In the genomic region with DNA sequence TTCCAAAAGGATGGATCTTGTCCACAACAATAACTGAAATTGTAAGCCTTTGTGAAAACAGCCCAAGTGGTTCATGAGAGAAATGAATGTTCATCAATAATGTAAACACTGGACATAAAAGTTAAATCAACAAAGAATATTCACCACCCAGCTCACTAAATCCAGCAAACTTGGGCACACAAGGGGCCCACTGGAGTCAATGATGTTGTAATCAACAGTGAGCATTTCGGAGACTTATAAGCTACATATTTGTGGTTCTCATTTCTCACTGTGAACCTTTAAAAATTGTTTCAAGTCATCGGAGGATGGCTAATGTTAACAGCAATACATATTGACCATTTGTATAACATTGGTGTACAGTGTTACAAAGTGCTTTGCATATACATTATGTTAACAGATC, we compare ENCODE assay signal across 27 cellular contexts.
DNase-seq lines count a peak whose midpoint lies in the region; ATAC-seq and TF ChIP-seq lines count a peak whose summit lies in the region.
"Had no signal": no experiment of that assay in that cellular context is flagged by ENCODE, and none has a peak within 500 bp of the region (broad histone marks: within the 10 kb centered on the region; RNA-seq: fewer than 3 reads in every experiment).

No MANE protein-coding gene starts in this region.

- H3K27me3 Mint-ChIP-seq in HFFc6 (ENCODE audit: insufficient read depth) = peaks cover 7% of the 10 kb centered on the region
- H3K27me3 Mint-ChIP-seq: natural killer cell treated with Interleukin-12 subunit alpha and Interleukin-12 subunit beta and Interleukin-15 and Interleukin-18, amount 100 ng/mL, for 72 hours had no signal

- H3K9me3 ChIP-seq in left lung (no peaks in the 10 kb centered on the region), tibial artery (no peaks in the 10 kb centered on the region)
- H3K9me3 ChIP-seq: adrenal gland, heart right ventricle, pancreas, Peyer's patch, testis had no signal

- no peak overlapping the region for H3K4me3 Mint-ChIP-seq in HFFc6
- H3K4me3 Mint-ChIP-seq: natural killer cell treated with Interleukin-12 subunit alpha and Interleukin-12 subunit beta and Interleukin-15 and Interleukin-18, amount 100 ng/mL, for 72 hours had no signal

- peak overlapping the region; percentile 65; the same call in 1 of the 2 replicates for H3K27ac Mint-ChIP-seq in HFFc6
- H3K27ac Mint-ChIP-seq: natural killer cell treated with Interleukin-12 subunit alpha and Interleukin-12 subunit beta and Interleukin-15 and Interleukin-18, amount 100 ng/mL, for 72 hours had no signal

- H3K27me3 ChIP-seq in left lung = no peaks in the 10 kb centered on the region
- no peaks in the 10 kb centered on the region for H3K27me3 ChIP-seq in tibial artery
- H3K27me3 ChIP-seq: adrenal gland, heart right ventricle, pancreas, Peyer's patch, testis had no signal

- H3K9me3 Mint-ChIP-seq in HFFc6 = no peaks in the 10 kb centered on the region
- H3K9me3 Mint-ChIP-seq: natural killer cell treated with Interleukin-12 subunit alpha and Interleukin-12 subunit beta and Interleukin-15 and Interleukin-18, amount 100 ng/mL, for 72 hours had no signal

- intact Hi-C loops in left lung (cut with DNase I) (no loop called here), tibial artery (cut with DNase I; ENCODE audit: low total_unique reads) (no loop called here)

- H3K4me1 ChIP-seq in left lung (peaks cover 26 to 31% of the 10 kb centered on the region in 2 donors), tibial artery (peaks cover 5 to 77% (median 43%) of the 10 kb centered on the region in 4 donors)

- peaks cover 24% of the 10 kb centered on the region for H3K36me3 Mint-ChIP-seq in HFFc6 (ENCODE audit: low read depth)
- H3K36me3 Mint-ChIP-seq: natural killer cell treated with Interleukin-12 subunit alpha and Interleukin-12 subunit beta and Interleukin-15 and Interleukin-18, amount 100 ng/mL, for 72 hours had no signal

- DNase-seq in HFFc6 (no peak), caudate nucleus (lab: John Stamatoyannopoulos, UW) (no peak), left lung (no peak), tibial artery (no peak), ecto neural progenitor cell (ENCODE audit: low spot score) (no peak), EL (no peak)
- DNase-seq: activated CD4-positive, alpha-beta T cell treated with anti-CD3 and anti-CD28 coated beads, Interleukin-2, amount 50 U/mL, for 48 hours; activated naive CD4-positive, alpha-beta T cell treated with Interleukin-2 at 50 U/mL for 16 hours; adrenal gland; DMS153; H7; heart right ventricle; Karpas-422; kidney glomerular epithelial cell; NCI-H1417 treated with DMSO at 0.1 percent for 48 hours; NCI-H2081 treated with DMSO at 0.1 percent for 48 hours; Peyer's patch; SIG-M5; stimulated activated naive CD4-positive, alpha-beta T cell treated with Interleukin-2 at 50 U/mL for 16 hours; testis had no signal

- ATAC-seq in left lung (no peak), GM19455 (IDR thresholded peaks at IDR 0.05; ENCODE audit: unreplicated experiment) (no peak)
- ATAC-seq: activated CD4-positive, CD25-positive, alpha-beta regulatory T cell treated with anti-CD3 and anti-CD28 coated beads, Interleukin-2, amount 50 U/mL, for 24 hours; esophagus mucosa; GM12878; natural killer cell treated with Interleukin-12 subunit alpha and Interleukin-12 subunit beta and Interleukin-15 and Interleukin-18, amount 100 ng/mL, for 72 hours had no signal

- H3K4me3 ChIP-seq in left lung (no peak overlapping the region), tibial artery (no peak overlapping the region)
- H3K4me3 ChIP-seq: Peyer's patch, skin epidermis, testis had no signal

- TF ChIP-seq CTCF in HFFc6 (IDR thresholded peaks at IDR 0.05) = no peak
- TF ChIP-seq CTCF in left lung (IDR thresholded peaks at IDR 0.05) = no peak
- TF ChIP-seq CTCF in tibial artery (IDR thresholded peaks at IDR 0.05) = no peak

- peak overlapping the region; percentile 18 for H3K27ac ChIP-seq in caudate nucleus (ENCODE audit: low read depth, low read length)
- H3K27ac ChIP-seq in left lung = peak overlapping the region; percentile 63 to 70
- H3K27ac ChIP-seq in tibial artery = peak overlapping the region; percentile 43 to 71

- H3K4me1 Mint-ChIP-seq in HFFc6 (ENCODE audit: low read depth) = peaks cover 88% of the 10 kb centered on the region

- peaks cover 0 to under 1% of the 10 kb centered on the region in 2 donors for H3K36me3 ChIP-seq in left lung
- H3K36me3 ChIP-seq in tibial artery = no peaks in the 10 kb centered on the region
- H3K36me3 ChIP-seq: adrenal gland, pancreas, Peyer's patch had no signal
